ENCODE assay signal across 27 cellular contexts in the genomic region with DNA sequence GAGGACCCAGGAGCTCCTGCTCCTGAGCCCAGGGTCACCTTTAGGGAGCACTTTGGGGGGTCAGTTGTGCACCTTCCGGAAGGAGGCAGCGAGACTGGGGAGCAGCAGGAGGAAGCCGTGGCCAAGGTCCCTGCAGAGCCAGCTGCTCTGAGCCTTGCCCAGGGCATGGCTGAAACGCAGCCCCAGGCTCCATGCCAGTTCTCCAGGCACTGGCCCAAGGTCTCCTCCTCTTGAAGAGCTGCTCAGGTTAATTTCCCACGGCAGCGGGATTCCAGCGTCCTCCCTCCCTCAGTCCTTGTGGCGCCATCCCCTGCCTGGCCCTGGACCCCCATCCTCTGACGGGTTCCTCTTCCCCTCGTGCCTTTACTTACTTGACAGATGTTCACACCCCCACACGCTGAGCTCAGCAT. TPM values are rescaled to one million over a fixed set of nuclear protein-coding genes. Genes with fewer than 3 reads are reported as not detected.
DNase-seq lines count a peak whose midpoint lies in the region; ATAC-seq and TF ChIP-seq lines count a peak whose summit lies in the region.
"Had no signal": no experiment of that assay in that cellular context is flagged by ENCODE, and none has a peak within 500 bp of the region (broad histone marks: within the 10 kb centered on the region; RNA-seq: fewer than 3 reads in every experiment).

No MANE protein-coding gene starts in this region.

- H4K20me1 ChIP-seq in BLaER1 treated with 17β-estradiol and CSF1 and Interleukin-3, amounts not matched to agents 10 nM and 100 nM, result peaks cover 0 to 16% (median 0%) of the 10 kb centered on the region in 11 experiments; a peak in 5 of 22 replicates
- no peaks in the 10 kb centered on the region for H4K20me1 ChIP-seq in osteoblast (ENCODE audit: insufficient read depth, low read length)

- 32 to 43% (median 38%) methylated on average over 8 to 11 of the region's 11 CpGs for WGBS in adrenal gland, 4 donors

- no peak overlapping the region for H3K9ac ChIP-seq in BLaER1 treated with 17β-estradiol and CSF1 and Interleukin-3, amounts not matched to agents 10 nM and 100 nM

- H3K9me3 ChIP-seq in BLaER1 treated with 17β-estradiol and CSF1 and Interleukin-3, amounts not matched to agents 10 nM and 100 nM (replicated peaks in 1 of 11), result no peaks in the 10 kb centered on the region
- H3K9me3 ChIP-seq in adrenal gland (replicated peaks in 1 of 3) (no peaks in the 10 kb centered on the region), osteoblast (ENCODE audit: low read depth, low read length) (no peaks in the 10 kb centered on the region)
- H3K9me3 ChIP-seq: esophagus muscularis mucosa, heart left ventricle, Peyer's patch, SJCRH30 had no signal

- H3K79me2 ChIP-seq in osteoblast (ENCODE audit: insufficient read depth, low read length), result no peaks in the 10 kb centered on the region

- peaks cover 3 to 33% (median 22%) of the 10 kb centered on the region in 11 experiments; a peak in 18 of 22 replicates for H3K27me3 ChIP-seq in BLaER1 treated with 17β-estradiol and CSF1 and Interleukin-3, amounts not matched to agents 10 nM and 100 nM
- H3K27me3 ChIP-seq in adrenal gland (no peaks in the 10 kb centered on the region), osteoblast (ENCODE audit: insufficient read depth, low read length) (peaks cover 10% of the 10 kb centered on the region)
- H3K27me3 ChIP-seq: Peyer's patch, SJCRH30 had no signal

- intact Hi-C loops in adrenal gland (cut with DNase I), result no loop called here

- no peaks in the 10 kb centered on the region for H3K36me3 ChIP-seq in BLaER1 treated with 17β-estradiol and CSF1 and Interleukin-3, amounts not matched to agents 10 nM and 100 nM
- no peaks in the 10 kb centered on the region for H3K36me3 ChIP-seq in adrenal gland (replicated peaks in 1 of 2)
- H3K36me3 ChIP-seq in osteoblast (ENCODE audit: insufficient read depth, low read length), result no peaks in the 10 kb centered on the region
- H3K36me3 ChIP-seq: esophagus muscularis mucosa, heart left ventricle, Peyer's patch, SJCRH30 had no signal

- H3K27ac ChIP-seq in BLaER1 treated with 17β-estradiol and CSF1 and Interleukin-3, amounts not matched to agents 10 nM and 100 nM, result no peak overlapping the region
- H3K27ac ChIP-seq in adrenal gland (no peak overlapping the region), osteoblast (ENCODE audit: low read depth, low read length) (no peak overlapping the region)
- H3K27ac ChIP-seq: esophagus muscularis mucosa, foreskin keratinocyte, Peyer's patch, SJCRH30, VCaP had no signal

- no peak overlapping the region for H2AFZ ChIP-seq in osteoblast (ENCODE audit: low read length)

- no peak for TF ChIP-seq POLR2A in adrenal gland (IDR thresholded peaks at IDR 0.05)

- peaks cover 11 to 36% (median 26%) of the 10 kb centered on the region in 10 experiments; a peak in 17 of 20 replicates for H3K4me1 ChIP-seq in BLaER1 treated with 17β-estradiol and CSF1 and Interleukin-3, amounts not matched to agents 10 nM and 100 nM
- H3K4me1 ChIP-seq in adrenal gland (replicated peaks in 1 of 2) (no peaks in the 10 kb centered on the region), osteoblast (ENCODE audit: insufficient read depth, low read length) (peaks cover 6% of the 10 kb centered on the region)
- H3K4me1 ChIP-seq: foreskin keratinocyte, Peyer's patch, SJCRH30 had no signal

- peak; percentile 30 for DNase-seq in activated CD4-positive, CD25-positive, alpha-beta regulatory T cell treated with anti-CD3 and anti-CD28 coated beads, Interleukin-2, amount 50 U/mL, for 72 hours
- DNase-seq in adrenal gland (peak; percentile 60 to 77 (median 64)), osteoblast (ENCODE audit: insufficient read length, low spot score, missing footprints) (peak; percentile 18), globus pallidus (ENCODE audit: low spot score) (no peak), Ammon's horn (ENCODE audit: low spot score) (no peak), NCI-H524 treated with DMSO at 0.1 percent for 48 hours (lab: John Stamatoyannopoulos, UW) (no peak)
- DNase-seq: activated CD4-positive, alpha-beta T cell treated with anti-CD3 and anti-CD28 coated beads, Interleukin-2, amount 10 ng/mL, durations not matched to agents 24 days and 14 days; activated CD8-positive, alpha-beta memory T cell treated with anti-CD3 and anti-CD28 coated beads for 24 hours; activated T-cell treated with anti-CD3 and anti-CD28 coated beads, Interleukin-2, amount 50 U/mL, for 1 hour; AML-193; CD8-positive, alpha-beta memory T cell; foreskin keratinocyte; mammary epithelial cell; NCI-H1436; NCI-H2081; NCI-H345; SJCRH30; stimulated activated CD8-positive, alpha-beta memory T cell treated with anti-CD3 and anti-CD28 coated beads, Interleukin-4, amount 100 ng/mL, for 48 hours; T1000 had no signal

- TF ChIP-seq CTCF in adrenal gland (IDR thresholded peaks at IDR 0.05) (no peak), osteoblast (IDR thresholded peaks at IDR 0.05; ENCODE audit: extremely low read depth, low read depth, low read length) (no peak)

- ATAC-seq in activated CD4-positive, CD25-positive, alpha-beta regulatory T cell treated with anti-CD3 and anti-CD28 coated beads, Interleukin-2, amount 50 U/mL, for 24 hours, result no peak
- ATAC-seq: foreskin keratinocyte; GM12878; natural killer cell treated with Interleukin-12 subunit alpha and Interleukin-12 subunit beta and Interleukin-15 and Interleukin-18, amount 100 ng/mL, for 72 hours had no signal

- H3K4me3 ChIP-seq in BLaER1 treated with 17β-estradiol and CSF1 and Interleukin-3, amounts not matched to agents 10 nM and 100 nM, result no peak overlapping the region
- H3K4me3 ChIP-seq in adrenal gland (no peak overlapping the region), osteoblast (ENCODE audit: insufficient read depth, low read length) (no peak overlapping the region)
- H3K4me3 ChIP-seq: esophagus muscularis mucosa, GM12878, Peyer's patch, SJCRH30 had no signal

- peak overlapping the region in 8 of 11 experiments; percentile 10 to 64 (median 40); a peak in 14 of 22 replicates for H3K4me2 ChIP-seq in BLaER1 treated with 17β-estradiol and CSF1 and Interleukin-3, amounts not matched to agents 10 nM and 100 nM
- H3K4me2 ChIP-seq in osteoblast (ENCODE audit: insufficient read depth, low read length), result no peak overlapping the region

RNA-seq across cellular contexts. Expression of gene CFAP46, which starts 16.5 kb away (rescaled TPM):
- 1 to 10 TPM in 2 of 8 donors, under 1 TPM in 3, not detected in 3; 0.15 to 1.2 (median 0.85) TPM for total RNA-seq in adrenal gland
- 1 to 10 TPM in 2 of 3 donors, under 1 TPM in 1; 0.73 to 5.5 (median 1.1) TPM for polyA plus RNA-seq in adrenal gland
- under 0.01 and 0.29 TPM in 2 replicates for total RNA-seq in osteoblast
- total RNA-seq: activated CD4-positive, alpha-beta T cell treated with anti-CD3 and anti-CD28 coated beads, Interleukin-2, amount 10 ng/mL, durations not matched to agents 24 days and 14 days; GM12878; Peyer's patch had no signal
- polyA plus RNA-seq: CD8-positive, alpha-beta memory T cell; mammary epithelial cell had no signal

Comparison
In these comparisons a context has a peak if more than half of its experiments do, and no peak if none do; other contexts are left out.
1. DNase-seq: peak in activated CD4-positive, CD25-positive, alpha-beta regulatory T cell treated with anti-CD3 and anti-CD28 coated beads, Interleukin-2, amount 50 U/mL, for 72 hours (single experiment), adrenal gland (7 of 7) and osteoblast (single experiment); none in globus pallidus (single experiment), Ammon's horn (single experiment) and NCI-H524 treated with DMSO at 0.1 percent for 48 hours (single experiment).